Comparison of ENCODE assay signal across 8 cellular contexts in genomic region chr2:205885492-205886099, GRCh38.
DNase-seq lines count a peak whose midpoint lies in the region; ATAC-seq and TF ChIP-seq lines count a peak whose summit lies in the region.

No MANE protein-coding gene starts in this region.

- peak in 2 of 3 donors; percentile 6 to 46 for DNase-seq in CD4-positive, CD25-positive, alpha-beta regulatory T cell
- peak; percentile 80 for DNase-seq in NB4 (ENCODE audit: low read depth)
- DNase-seq in activated CD4-positive, alpha-beta T cell treated with anti-CD3 and anti-CD28 coated beads, Interleukin-2, amount 10 ng/mL, durations not matched to agents 24 days and 14 days: peak; percentile 90
- DNase-seq in dermis microvascular lymphatic vessel endothelial cell (ENCODE audit: low read depth in 2 of 2): peak; percentile 41 to 81
- DNase-seq in right lobe of liver: peak; percentile 87 to 89 (median 88)
- DNase-seq in stimulated activated CD4-positive, alpha-beta T cell treated with anti-CD3 and anti-CD28 coated beads, Interleukin-4, amount 100 ng/mL, for 4 hours: peak; percentile 18 to 61
- DNase-seq in NCI-H146 (lab: John Stamatoyannopoulos, UW): no peak

- no peaks in the 10 kb centered on the region for H3K36me3 ChIP-seq in CD4-positive, CD25-positive, alpha-beta regulatory T cell (ENCODE audit: control insufficient read depth, insufficient read depth, low read length)
- no peaks in the 10 kb centered on the region for H3K36me3 ChIP-seq in right lobe of liver

- H3K9me3 Mint-ChIP-seq in CD4-positive, CD25-positive, alpha-beta regulatory T cell: peaks cover 0 to 3% (median 0%) of the 10 kb centered on the region in 7 donors
- no peaks in the 10 kb centered on the region for H3K9me3 Mint-ChIP-seq in activated CD4-positive, alpha-beta T cell treated with anti-CD3 and anti-CD28 coated beads, Interleukin-2, amount 10 ng/mL, durations not matched to agents 24 days and 14 days

- peaks cover 5% of the 10 kb centered on the region for H3K27me3 Mint-ChIP-seq in CD4-positive, CD25-positive, alpha-beta regulatory T cell
- H3K27me3 Mint-ChIP-seq in activated CD4-positive, alpha-beta T cell treated with anti-CD3 and anti-CD28 coated beads, Interleukin-2, amount 10 ng/mL, durations not matched to agents 24 days and 14 days: peaks cover 9% of the 10 kb centered on the region

- peaks cover 0 to 2% (median 0%) of the 10 kb centered on the region in 4 donors for H3K4me1 Mint-ChIP-seq in CD4-positive, CD25-positive, alpha-beta regulatory T cell
- peaks cover 2% of the 10 kb centered on the region for H3K4me1 Mint-ChIP-seq in activated CD4-positive, alpha-beta T cell treated with anti-CD3 and anti-CD28 coated beads, Interleukin-2, amount 10 ng/mL, durations not matched to agents 24 days and 14 days

- TF ChIP-seq POLR2A in NB4 (IDR thresholded peaks at IDR 0.05; ENCODE audit: extremely low read depth, insufficient read length) (no peak), right lobe of liver (IDR thresholded peaks at IDR 0.05) (no peak)

- H3K4me3 Mint-ChIP-seq in CD4-positive, CD25-positive, alpha-beta regulatory T cell: no peak overlapping the region
- H3K4me3 Mint-ChIP-seq in activated CD4-positive, alpha-beta T cell treated with anti-CD3 and anti-CD28 coated beads, Interleukin-2, amount 10 ng/mL, durations not matched to agents 24 days and 14 days: no peak overlapping the region

- WGBS in right lobe of liver (ENCODE audit: insufficient coverage, low coverage, low lambda C conversion rate, missing lambda C conversion rate): 13% methylated on average over 19 of the region's 23 CpGs

- H3K36me3 Mint-ChIP-seq in CD4-positive, CD25-positive, alpha-beta regulatory T cell: no peaks in the 10 kb centered on the region
- H3K36me3 Mint-ChIP-seq in activated CD4-positive, alpha-beta T cell treated with anti-CD3 and anti-CD28 coated beads, Interleukin-2, amount 10 ng/mL, durations not matched to agents 24 days and 14 days (ENCODE audit: low read depth): no peaks in the 10 kb centered on the region

- no peaks in the 10 kb centered on the region for H3K4me1 ChIP-seq in CD4-positive, CD25-positive, alpha-beta regulatory T cell (ENCODE audit: control insufficient read depth, insufficient read depth, low read length, poor library complexity, severe bottlenecking)
- no peaks in the 10 kb centered on the region for H3K4me1 ChIP-seq in right lobe of liver

- H3K27me3 ChIP-seq in CD4-positive, CD25-positive, alpha-beta regulatory T cell (ENCODE audit: control insufficient read depth, insufficient read depth, low read length): no peaks in the 10 kb centered on the region
- H3K27me3 ChIP-seq in right lobe of liver: no peaks in the 10 kb centered on the region

- H3K9me3 ChIP-seq in CD4-positive, CD25-positive, alpha-beta regulatory T cell (ENCODE audit: control insufficient read depth in 2 of 2, low read length in 2 of 2): no peaks in the 10 kb centered on the region
- H3K9me3 ChIP-seq in right lobe of liver: no peaks in the 10 kb centered on the region

- ATAC-seq in CD4-positive, CD25-positive, alpha-beta regulatory T cell (ENCODE audit: low read depth in 2 of 2): no peak
- ATAC-seq in GM21529 (IDR thresholded peaks at IDR 0.05; ENCODE audit: unreplicated experiment): peak; percentile 78
- peak; percentile 97 to 99 (median 98) for ATAC-seq in right lobe of liver

- intact Hi-C loops in activated CD4-positive, alpha-beta T cell treated with anti-CD3 and anti-CD28 coated beads, Interleukin-2, amount 10 ng/mL, durations not matched to agents 24 days and 14 days (cut with micrococcal nuclease): loop anchor here (2.0 to 5.0 kb wide), 3 partner anchors 119 to 1561 kb away; partner anchors contain the start of gene NRP2
- intact Hi-C loops in right lobe of liver (cut with DNase I): loop anchor here (5.0 kb wide), 2 partner anchors 108 to 113 kb away; no protein-coding TSS in a partner anchor

- no peak overlapping the region for H3K27ac ChIP-seq in CD4-positive, CD25-positive, alpha-beta regulatory T cell (ENCODE audit: insufficient read depth, low read length, poor library complexity, severe bottlenecking)
- H3K27ac ChIP-seq in right lobe of liver: no peak overlapping the region

- no peak overlapping the region for H3K4me3 ChIP-seq in CD4-positive, CD25-positive, alpha-beta regulatory T cell (ENCODE audit: low read depth, low read length)
- H3K4me3 ChIP-seq in NB4 (ENCODE audit: low read depth, low read length) (no peak overlapping the region), right lobe of liver (no peak overlapping the region)

- TF ChIP-seq CTCF in NB4 (IDR thresholded peaks at IDR 0.05; ENCODE audit: low read depth, low read length) (peak; percentile 96), right lobe of liver (IDR thresholded peaks at IDR 0.05) (peak; percentile 91 to 96 (median 94))

- no peak overlapping the region for H3K27ac Mint-ChIP-seq in CD4-positive, CD25-positive, alpha-beta regulatory T cell
- H3K27ac Mint-ChIP-seq in activated CD4-positive, alpha-beta T cell treated with anti-CD3 and anti-CD28 coated beads, Interleukin-2, amount 10 ng/mL, durations not matched to agents 24 days and 14 days: no peak overlapping the region

Comparison
In these comparisons a context has a peak if more than half of its experiments do, and no peak if none do; other contexts are left out.
1. ATAC-seq: peak in GM21529 (single experiment) and right lobe of liver (4 of 4); none in CD4-positive, CD25-positive, alpha-beta regulatory T cell (0 of 2).